Comparison of ENCODE assay signal across 1 cellular context in genomic region chr16:27327586-27327915, GRCh38.
TF ChIP-seq lines count a peak whose summit lies in the region.

No MANE protein-coding gene starts in this region.

TF ChIP-seq in GM12878, 131 proteins besides CTCF, POLR2A, EP300 and RAD21:
- TF ChIP-seq KAT2A (conservative IDR thresholded peaks at IDR 0.05; ENCODE audit: control insufficient read depth, low read depth, low read length), result no peak
- TF ChIP-seq REST (IDR thresholded peaks at IDR 0.05; ENCODE audit: low read depth, low read length), result no peak
- no peak for TF ChIP-seq SMARCA5 (IDR thresholded peaks at IDR 0.05)
- TF ChIP-seq NFXL1 (IDR thresholded peaks at IDR 0.05; ENCODE audit: borderline replicate concordance), result no peak
- no peak for TF ChIP-seq CHD2 (IDR thresholded peaks at IDR 0.05; ENCODE audit: borderline replicate concordance, low read depth, low read length)
- no peak for TF ChIP-seq BHLHE40 (IDR thresholded peaks at IDR 0.05; ENCODE audit: borderline replicate concordance in 1 of 2, low read depth in 2 of 2, low read length in 1 of 2)
- TF ChIP-seq MEF2A (IDR thresholded peaks at IDR 0.05; ENCODE audit: insufficient read depth, low read depth, low read length), result no peak
- no peak for TF ChIP-seq CBX3 (IDR thresholded peaks at IDR 0.05; ENCODE audit: borderline replicate concordance, low read depth)
- TF ChIP-seq IKZF1 (conservative IDR thresholded peaks at IDR 0.05), result no peak
